2 cellular contexts compared by ENCODE assay signal in genomic region chr19:33207903-33208302, GRCh38.
TF ChIP-seq lines count a peak whose summit lies in the region.

No MANE protein-coding gene starts in this region.

TF ChIP-seq in HEK293, 187 proteins besides CTCF, POLR2A, EP300 and RAD21:
- TF ChIP-seq ZNF2 (tag by site-specific recombination; IDR thresholded peaks at IDR 0.05) (no peak), HIC1 (tag by site-specific recombination; IDR thresholded peaks at IDR 0.05) (peak; percentile 44), SP2 (tag by site-specific recombination; IDR thresholded peaks at IDR 0.05) (peak; percentile 5; the same call in 1 of the 2 replicates)

TF ChIP-seq in HepG2, 621 proteins besides CTCF, POLR2A, EP300 and RAD21:
- TF ChIP-seq ZNF30 (CRISPR knock-in tag; IDR thresholded peaks at IDR 0.05) = no peak
- TF ChIP-seq AGO2 (optimal IDR thresholded peaks at IDR 0.05; ENCODE audit: low read depth, low read length) = peak; percentile 88
